Comparison of ENCODE assay signal across 15 cellular contexts in genomic region chr6:35011096-35012041, GRCh38.
DNase-seq lines count a peak whose midpoint lies in the region; ATAC-seq and TF ChIP-seq lines count a peak whose summit lies in the region.
"Had no signal": no experiment of that assay in that cellular context is flagged by ENCODE, and none has a peak within 500 bp of the region (broad histone marks: within the 10 kb centered on the region; RNA-seq: fewer than 3 reads in every experiment).

No MANE protein-coding gene starts in this region.

- DNase-seq in activated T-cell treated with anti-CD3 and anti-CD28 coated beads, Interleukin-2, amount 50 U/mL, for 4 hours = no peak
- DNase-seq in activated T-cell treated with anti-CD3 and anti-CD28 coated beads, Interleukin-2, amount 50 U/mL, for 1 hour = no peak
- no peak for DNase-seq in activated naive CD8-positive, alpha-beta T cell treated with anti-CD3 and anti-CD28 coated beads, Interleukin-2, amount 50 U/mL, for 24 hours
- peak; percentile 31 for DNase-seq in stimulated activated CD8-positive, alpha-beta memory T cell treated with anti-CD3 and anti-CD28 coated beads, Interleukin-4, amount 100 ng/mL, for 48 hours
- no peak for DNase-seq in H9
- no peak for DNase-seq in endodermal cell
- no peak for DNase-seq in globus pallidus (ENCODE audit: low spot score)
- DNase-seq: DND-41, NCI-H1092 treated with DMSO at 0.1 percent for 48 hours, NCI-H510A treated with DMSO at 0.1 percent for 48 hours, pancreas, Right ventricle myocardium superior had no signal

- no peak overlapping the region for H3T11ph ChIP-seq in H9 (ENCODE audit: low read length)

- no peak overlapping the region for H2BK120ac ChIP-seq in H9 (ENCODE audit: low read depth, low read length, poor library complexity, severe bottlenecking)

- H3K4me1 ChIP-seq in H9 (ENCODE audit: insufficient read depth, low read length) (peaks cover 7% of the 10 kb centered on the region), endodermal cell (ENCODE audit: control insufficient read depth, insufficient read depth, low read length) (no peaks in the 10 kb centered on the region)
- H3K4me1 ChIP-seq: pancreas had no signal

- H2AFZ ChIP-seq in H9 (ENCODE audit: low read length) = no peak overlapping the region

- H2BK12ac ChIP-seq in H9 (ENCODE audit: insufficient read length, low read depth, low read length) = no peak overlapping the region

- no peaks in the 10 kb centered on the region for H3K27me3 Mint-ChIP-seq in activated T-cell treated with anti-CD3 and anti-CD28 coated beads, Interleukin-2, amount 50 U/mL, for 4 hours (ENCODE audit: low read depth)
- no peaks in the 10 kb centered on the region for H3K27me3 Mint-ChIP-seq in activated naive CD8-positive, alpha-beta T cell treated with anti-CD3 and anti-CD28 coated beads, Interleukin-2, amount 50 U/mL, for 24 hours
- no peaks in the 10 kb centered on the region for H3K27me3 Mint-ChIP-seq in H9 (ENCODE audit: low read depth)
- no peaks in the 10 kb centered on the region for H3K27me3 Mint-ChIP-seq in endodermal cell (ENCODE audit: insufficient read depth)

- H3K79me2 ChIP-seq in H9 (ENCODE audit: insufficient read depth, low read length) = no peaks in the 10 kb centered on the region

- H3K4me3 Mint-ChIP-seq in activated T-cell treated with anti-CD3 and anti-CD28 coated beads, Interleukin-2, amount 50 U/mL, for 4 hours = no peak overlapping the region
- no peak overlapping the region for H3K4me3 Mint-ChIP-seq in activated naive CD8-positive, alpha-beta T cell treated with anti-CD3 and anti-CD28 coated beads, Interleukin-2, amount 50 U/mL, for 24 hours
- no peak overlapping the region for H3K4me3 Mint-ChIP-seq in H9
- no peak overlapping the region for H3K4me3 Mint-ChIP-seq in endodermal cell

- WGBS in H9 (ENCODE audit: extremely low coverage, insufficient read length, low lambda C conversion rate) = no CpG with 5 or more reads among the region's 4 CpGs
- WGBS in endodermal cell (ENCODE audit: insufficient coverage in 1 of 2, insufficient read length in 1 of 2), 2 experiments = 67 to 94% methylated on average over 2 to 4 of the region's 4 CpGs

- no peak overlapping the region for H4K91ac ChIP-seq in H9 (ENCODE audit: insufficient read length, low read depth, low read length)

- peaks cover 9% of the 10 kb centered on the region for H3K36me3 Mint-ChIP-seq in activated T-cell treated with anti-CD3 and anti-CD28 coated beads, Interleukin-2, amount 50 U/mL, for 4 hours (ENCODE audit: insufficient read depth)
- no peaks in the 10 kb centered on the region for H3K36me3 Mint-ChIP-seq in activated naive CD8-positive, alpha-beta T cell treated with anti-CD3 and anti-CD28 coated beads, Interleukin-2, amount 50 U/mL, for 24 hours (ENCODE audit: low read depth)
- peaks cover 0 to 3% (median 1%) of the 10 kb centered on the region in 3 experiments; a peak in 2 of 7 replicates for H3K36me3 Mint-ChIP-seq in H9 (ENCODE audit: insufficient read depth in 1 of 3, low read depth in 3 of 3)
- H3K36me3 Mint-ChIP-seq in endodermal cell (ENCODE audit: low read depth) = peaks cover 9% of the 10 kb centered on the region

- H3K4me3 ChIP-seq in endodermal cell (ENCODE audit: low read length) = no peak overlapping the region
- H3K4me3 ChIP-seq: cardiac muscle cell, pancreas had no signal

- H3K9me3 ChIP-seq in H9 (ENCODE audit: control insufficient read depth, low read depth, low read length) = no peaks in the 10 kb centered on the region
- no peaks in the 10 kb centered on the region for H3K9me3 ChIP-seq in endodermal cell (ENCODE audit: control insufficient read depth, low read length)
- H3K9me3 ChIP-seq: pancreas had no signal

- no peak overlapping the region for H3K4me2 ChIP-seq in H9 (ENCODE audit: insufficient read depth, insufficient read length, low read length)

- no peaks in the 10 kb centered on the region for H3K79me1 ChIP-seq in H9 (ENCODE audit: insufficient read depth, low read depth, low read length, poor library complexity, severe bottlenecking)

- peaks cover 2% of the 10 kb centered on the region for H3K4me1 Mint-ChIP-seq in activated T-cell treated with anti-CD3 and anti-CD28 coated beads, Interleukin-2, amount 50 U/mL, for 4 hours (ENCODE audit: low read depth)
- peaks cover 8% of the 10 kb centered on the region for H3K4me1 Mint-ChIP-seq in activated naive CD8-positive, alpha-beta T cell treated with anti-CD3 and anti-CD28 coated beads, Interleukin-2, amount 50 U/mL, for 24 hours
- H3K4me1 Mint-ChIP-seq in H9 = peaks cover 9 to 17% of the 10 kb centered on the region in 2 experiments
- H3K4me1 Mint-ChIP-seq in endodermal cell = peaks cover 3% of the 10 kb centered on the region

- no peaks in the 10 kb centered on the region for H3K23me2 ChIP-seq in H9 (ENCODE audit: insufficient read length, low read depth, low read length, poor library complexity, severe bottlenecking)

- H4K20me1 ChIP-seq in H9 (ENCODE audit: control insufficient read depth, insufficient read depth, insufficient read length) = no peaks in the 10 kb centered on the region

- H3K9ac ChIP-seq in H9 (ENCODE audit: extremely low read depth, insufficient read length, low read length) (no peak overlapping the region), endodermal cell (ENCODE audit: extremely low read depth, low read length, poor library complexity, severe bottlenecking) (no peak overlapping the region)

- no peak overlapping the region for H3K14ac ChIP-seq in H9 (ENCODE audit: insufficient read depth, low read length)

- ATAC-seq in activated T-cell treated with anti-CD3 and anti-CD28 coated beads, Interleukin-2, amount 50 U/mL, for 4 hours = peak; percentile 90 to 93
- peak; percentile 77 for ATAC-seq in GM21723 (IDR thresholded peaks at IDR 0.05; ENCODE audit: unreplicated experiment)
- peak; percentile 82 for ATAC-seq in activated naive CD8-positive, alpha-beta T cell treated with anti-CD3 and anti-CD28 coated beads, Interleukin-2, amount 50 U/mL, for 24 hours
- ATAC-seq: pancreas had no signal

- H4K5ac ChIP-seq in H9 (ENCODE audit: insufficient read length, low read depth, low read length) = no peak overlapping the region

- peaks cover 8% of the 10 kb centered on the region for H3K36me3 ChIP-seq in endodermal cell (ENCODE audit: control insufficient read depth, insufficient read depth, low read length)
- H3K36me3 ChIP-seq: cardiac muscle cell, pancreas had no signal

- TF ChIP-seq CTCF in H9 (conservative IDR thresholded peaks at IDR 0.05) = no peak
- TF ChIP-seq CTCF in endodermal cell (conservative IDR thresholded peaks at IDR 0.05) = no peak

- no peak overlapping the region for H4K8ac ChIP-seq in H9 (replicated peaks; ENCODE audit: insufficient read length, low read depth, low read length)

- H3K9me3 Mint-ChIP-seq in activated T-cell treated with anti-CD3 and anti-CD28 coated beads, Interleukin-2, amount 50 U/mL, for 4 hours = no peaks in the 10 kb centered on the region
- no peaks in the 10 kb centered on the region for H3K9me3 Mint-ChIP-seq in activated naive CD8-positive, alpha-beta T cell treated with anti-CD3 and anti-CD28 coated beads, Interleukin-2, amount 50 U/mL, for 24 hours
- H3K9me3 Mint-ChIP-seq in H9 = no peaks in the 10 kb centered on the region
- no peaks in the 10 kb centered on the region for H3K9me3 Mint-ChIP-seq in endodermal cell

- no peak overlapping the region for H3K18ac ChIP-seq in H9 (ENCODE audit: insufficient read length, low read depth, low read length)

- no peak overlapping the region for H3K23ac ChIP-seq in H9 (ENCODE audit: insufficient read length, low read depth, low read length)

- no peak overlapping the region for H2BK15ac ChIP-seq in H9 (ENCODE audit: low read depth, low read length)

- H3K56ac ChIP-seq in H9 (ENCODE audit: insufficient read length, low read depth, low read length) = no peak overlapping the region

- H2BK20ac ChIP-seq in H9 (ENCODE audit: low read depth, low read length, poor library complexity, severe bottlenecking) = no peak overlapping the region

- H3K27ac Mint-ChIP-seq in activated naive CD8-positive, alpha-beta T cell treated with anti-CD3 and anti-CD28 coated beads, Interleukin-2, amount 50 U/mL, for 24 hours = no peak overlapping the region
- H3K27ac Mint-ChIP-seq in H9 (no peak overlapping the region), endodermal cell (no peak overlapping the region)

- H2BK5ac ChIP-seq in H9 (ENCODE audit: insufficient read length, low read length) = no peak overlapping the region

- no peak overlapping the region for H3K4ac ChIP-seq in H9 (ENCODE audit: low read depth, low read length)

- H3K27ac ChIP-seq in H9 (ENCODE audit: insufficient read length, low read depth, low read length) (no peak overlapping the region), endodermal cell (ENCODE audit: low read depth, low read length) (no peak overlapping the region)
- H3K27ac ChIP-seq: cardiac muscle cell, pancreas, VCaP had no signal

- H3K27me3 ChIP-seq in H9 (ENCODE audit: insufficient read depth, low read length) = no peaks in the 10 kb centered on the region
- H3K27me3 ChIP-seq in endodermal cell (ENCODE audit: control insufficient read depth, insufficient read depth, low read length, poor library complexity, severe bottlenecking) = no peaks in the 10 kb centered on the region
- H3K27me3 ChIP-seq: cardiac muscle cell, pancreas had no signal

- H2AK5ac ChIP-seq in H9 (ENCODE audit: insufficient read length, low read length) = no peak overlapping the region
